ENCODE assay signal across 1 cellular context in genomic region chr4:75643651-75644050, GRCh38.
TF ChIP-seq lines count a peak whose summit lies in the region.

No MANE protein-coding gene starts in this region.

TF ChIP-seq in K562, 482 proteins besides CTCF, POLR2A, EP300 and RAD21:
- TF ChIP-seq NFATC3 (IDR thresholded peaks at IDR 0.05) (no peak), FOXM1 (IDR thresholded peaks at IDR 0.05; ENCODE audit: low read depth) (no peak), FOXM1 (CRISPR knock-in tag; IDR thresholded peaks at IDR 0.05; ENCODE audit: low read depth) (no peak), POLR2AphosphoS2 (IDR thresholded peaks at IDR 0.05; ENCODE audit: low read length) (0 out of 2 replicates have a peak, but pooled peaks have one; percentile 37)
TF ChIP-seq in K562: peak in this region for 1.
